ENCODE assay signal across 1 cellular context in genomic region chr2:199463000-199463692, GRCh38.
TF ChIP-seq lines count a peak whose summit lies in the region.

No MANE protein-coding gene starts in this region.

TF ChIP-seq in HepG2, 621 proteins besides CTCF, POLR2A, EP300 and RAD21 (continued from another document and continues in another):
- no peak for TF ChIP-seq ZNF615 (CRISPR knock-in tag; IDR thresholded peaks at IDR 0.05; ENCODE audit: borderline replicate concordance)
- TF ChIP-seq ZNF253 (CRISPR knock-in tag; IDR thresholded peaks at IDR 0.05; ENCODE audit: borderline replicate concordance) = no peak
- TF ChIP-seq FOXA1 (IDR thresholded peaks at IDR 0.05) = no peak
- no peak; the same call in 1 of the 2 replicates for TF ChIP-seq FOXA1 (CRISPR knock-in tag; IDR thresholded peaks at IDR 0.05)
- no peak for TF ChIP-seq ZEB1 (IDR thresholded peaks at IDR 0.05; ENCODE audit: insufficient replicate concordance, low read depth)
- no peak for TF ChIP-seq HOXA7 (CRISPR knock-in tag; IDR thresholded peaks at IDR 0.05)
- no peak for TF ChIP-seq ZNF451 (CRISPR knock-in tag; IDR thresholded peaks at IDR 0.05)
- no peak for TF ChIP-seq SNAI1 (CRISPR knock-in tag; IDR thresholded peaks at IDR 0.05; ENCODE audit: borderline replicate concordance)
- peak; percentile 32 for TF ChIP-seq SRSF1 (optimal IDR thresholded peaks at IDR 0.05; ENCODE audit: low read depth, low read length)
- TF ChIP-seq ZNF567 (CRISPR knock-in tag; IDR thresholded peaks at IDR 0.05; ENCODE audit: borderline replicate concordance) = no peak
- no peak for TF ChIP-seq PHF21A (CRISPR knock-in tag; IDR thresholded peaks at IDR 0.05)
- no peak for TF ChIP-seq ZNF616 (CRISPR knock-in tag; IDR thresholded peaks at IDR 0.05; ENCODE audit: low read depth)
- no peak for TF ChIP-seq RAD51 (IDR thresholded peaks at IDR 0.05; ENCODE audit: borderline replicate concordance)
- peak; percentile 85; the same call in 1 of the 2 replicates for TF ChIP-seq ZNF33B (CRISPR knock-in tag; IDR thresholded peaks at IDR 0.05)
- TF ChIP-seq ATAD3A (CRISPR knock-in tag; IDR thresholded peaks at IDR 0.05) = no peak
- no peak for TF ChIP-seq ZBTB10 (CRISPR knock-in tag; IDR thresholded peaks at IDR 0.05; ENCODE audit: borderline replicate concordance)
- no peak for TF ChIP-seq CHCHD3 (CRISPR knock-in tag; IDR thresholded peaks at IDR 0.05)
- no peak for TF ChIP-seq MYPOP (CRISPR knock-in tag; IDR thresholded peaks at IDR 0.05)
- TF ChIP-seq NR2F1 (CRISPR knock-in tag; IDR thresholded peaks at IDR 0.05) = no peak
- TF ChIP-seq ZNF619 (CRISPR knock-in tag; IDR thresholded peaks at IDR 0.05) = no peak
- TF ChIP-seq BHLHE40 (IDR thresholded peaks at IDR 0.05; ENCODE audit: low read length) = 0 out of 2 replicates have a peak, but pooled peaks have one; percentile 33
- no peak for TF ChIP-seq TCF7 (IDR thresholded peaks at IDR 0.05; ENCODE audit: low read depth)
- no peak for TF ChIP-seq ZNF17 (CRISPR knock-in tag; IDR thresholded peaks at IDR 0.05)
- no peak for TF ChIP-seq SCMH1 (CRISPR knock-in tag; IDR thresholded peaks at IDR 0.05; ENCODE audit: borderline replicate concordance)
- TF ChIP-seq ZBTB3 (CRISPR knock-in tag; IDR thresholded peaks at IDR 0.05; ENCODE audit: borderline replicate concordance, low read depth) = no peak
- peak; percentile 23; the same call in 1 of the 2 replicates for TF ChIP-seq ZNF235 (CRISPR knock-in tag; IDR thresholded peaks at IDR 0.05; ENCODE audit: borderline replicate concordance)
- TF ChIP-seq UBTF (CRISPR knock-in tag; IDR thresholded peaks at IDR 0.05) = peak; percentile 90
- peak; percentile 25; the same call in 1 of the 2 replicates for TF ChIP-seq AHDC1 (CRISPR knock-in tag; IDR thresholded peaks at IDR 0.05; ENCODE audit: borderline replicate concordance)
- TF ChIP-seq ZBTB26 (CRISPR knock-in tag; IDR thresholded peaks at IDR 0.05; ENCODE audit: borderline replicate concordance) = peak; percentile 40; the same call in 1 of the 2 replicates
- no peak for TF ChIP-seq TARDBP (CRISPR knock-in tag; IDR thresholded peaks at IDR 0.05)
- 0 out of 2 replicates have a peak, but pooled peaks have one; percentile 38 for TF ChIP-seq ATF6 (CRISPR knock-in tag; conservative IDR thresholded peaks at IDR 0.05)
- no peak for TF ChIP-seq ZBTB39 (CRISPR knock-in tag; IDR thresholded peaks at IDR 0.05)
- TF ChIP-seq DPF2 (CRISPR knock-in tag; IDR thresholded peaks at IDR 0.05; ENCODE audit: borderline replicate concordance, low read depth) = no peak
- TF ChIP-seq HNRNPUL1 (IDR thresholded peaks at IDR 0.05; ENCODE audit: low read depth, low read length) = no peak
- peak; percentile 42; the same call in 1 of the 2 replicates for TF ChIP-seq ZNF670 (CRISPR knock-in tag; IDR thresholded peaks at IDR 0.05; ENCODE audit: borderline replicate concordance)
- peak; percentile 36; the same call in 1 of the 2 replicates for TF ChIP-seq IRF2 (CRISPR knock-in tag; IDR thresholded peaks at IDR 0.05)
- TF ChIP-seq HHEX (CRISPR knock-in tag; IDR thresholded peaks at IDR 0.05) = no peak
- no peak for TF ChIP-seq ZNF503 (CRISPR knock-in tag; IDR thresholded peaks at IDR 0.05)
- TF ChIP-seq SATB2 (CRISPR knock-in tag; IDR thresholded peaks at IDR 0.05) = no peak
- no peak for TF ChIP-seq GATA4 (IDR thresholded peaks at IDR 0.05; ENCODE audit: borderline replicate concordance, low read depth)
- TF ChIP-seq GLI4 (CRISPR knock-in tag; IDR thresholded peaks at IDR 0.05; ENCODE audit: borderline replicate concordance) = 0 out of 2 replicates have a peak, but pooled peaks have one; percentile 30
- TF ChIP-seq FOXP1 (IDR thresholded peaks at IDR 0.05) = no peak
- no peak for TF ChIP-seq FOXP1 (CRISPR knock-in tag; IDR thresholded peaks at IDR 0.05)
- TF ChIP-seq ZNF891 (CRISPR knock-in tag; IDR thresholded peaks at IDR 0.05) = no peak
- no peak for TF ChIP-seq SNAPC2 (CRISPR knock-in tag; IDR thresholded peaks at IDR 0.05)
